Comparison of ENCODE assay signal across 8 cellular contexts in the genomic region with DNA sequence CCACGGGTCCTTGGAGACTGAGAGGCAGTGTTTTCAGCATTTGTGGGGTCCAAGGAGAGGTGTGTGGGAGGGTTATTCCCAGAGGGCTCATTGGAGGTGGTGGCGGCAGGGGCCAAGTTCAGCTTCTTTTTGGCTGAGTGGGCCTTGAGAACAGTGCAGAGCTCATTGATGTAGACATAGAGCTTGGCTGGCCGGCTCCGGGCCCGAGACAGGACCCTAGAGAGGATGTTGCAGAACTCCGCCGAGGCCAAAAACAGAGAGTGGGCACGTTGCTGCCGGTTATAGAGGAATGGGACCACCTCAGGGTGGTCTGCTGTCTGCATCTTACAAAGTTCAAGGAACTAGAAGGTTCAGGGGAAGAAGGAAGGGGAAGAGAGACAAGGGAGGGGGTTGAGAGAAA. TPM values are rescaled to one million over a fixed set of nuclear protein-coding genes. Genes with fewer than 3 reads are reported as not detected.
DNase-seq lines count a peak whose midpoint lies in the region; ATAC-seq, FAIRE-seq and TF ChIP-seq lines count a peak whose summit lies in the region.

No MANE protein-coding gene starts in this region.

- H2AFZ ChIP-seq in HepG2 (ENCODE audit: low read length): no peak overlapping the region

- ATAC-seq in activated T-helper 17 cell treated with anti-CD3 and anti-CD28 coated beads, Interleukin-2, amount 50 U/mL, for 72 hours (replicated peaks): no peak
- no peak for ATAC-seq in HepG2

- H3K4me1 Mint-ChIP-seq in activated naive CD4-positive, alpha-beta T cell treated with anti-CD3 and anti-CD28 coated beads for 36 hours (ENCODE audit: low read depth): peaks cover 63% of the 10 kb centered on the region
- peaks cover 51% of the 10 kb centered on the region for H3K4me1 Mint-ChIP-seq in activated T-helper 17 cell treated with anti-CD3 and anti-CD28 coated beads, Interleukin-2, amount 50 U/mL, for 72 hours

- WGBS in HepG2 (ENCODE audit: low lambda C conversion rate): 95% methylated on average over 9 of the region's 9 CpGs

- BruUV-seq in HepG2 (replicated peaks; lab: Mats Ljungman, UMichigan): no TSS peak

- POLR2A ChIA-PET in HepG2 (lab: Yijun Ruan, JAX): interaction anchor here (0.7 kb wide), 1 partner anchor 50 kb away, joined by 3 read pairs; the partner anchor contains the start of genes RPS18 and VPS52

- peak overlapping the region; percentile 70 for H3K4me3 Mint-ChIP-seq in activated naive CD4-positive, alpha-beta T cell treated with anti-CD3 and anti-CD28 coated beads for 36 hours
- H3K4me3 Mint-ChIP-seq in activated T-helper 17 cell treated with anti-CD3 and anti-CD28 coated beads, Interleukin-2, amount 50 U/mL, for 72 hours: peak overlapping the region; percentile 96

- peak overlapping the region; percentile 93 for H3K4me2 ChIP-seq in HepG2 (ENCODE audit: low read depth, low read length)

- H3K9me3 Mint-ChIP-seq in activated naive CD4-positive, alpha-beta T cell treated with anti-CD3 and anti-CD28 coated beads for 36 hours: no peaks in the 10 kb centered on the region
- H3K9me3 Mint-ChIP-seq in activated T-helper 17 cell treated with anti-CD3 and anti-CD28 coated beads, Interleukin-2, amount 50 U/mL, for 72 hours: no peaks in the 10 kb centered on the region

- peaks cover 27% of the 10 kb centered on the region for H3K36me3 Mint-ChIP-seq in activated naive CD4-positive, alpha-beta T cell treated with anti-CD3 and anti-CD28 coated beads for 36 hours (ENCODE audit: low read depth)
- peaks cover 57% of the 10 kb centered on the region for H3K36me3 Mint-ChIP-seq in activated T-helper 17 cell treated with anti-CD3 and anti-CD28 coated beads, Interleukin-2, amount 50 U/mL, for 72 hours (ENCODE audit: low read depth)

- no peak for TF ChIP-seq RAD21 in HepG2 (CRISPR knock-in tag; IDR thresholded peaks at IDR 0.05)

- H4K20me1 ChIP-seq in HepG2 (ENCODE audit: insufficient read depth, low read length): peaks cover 3% of the 10 kb centered on the region; the same call in 1 of the 2 replicates

- H3K4me1 ChIP-seq in HepG2 (ENCODE audit: insufficient read depth, low read length) (peaks cover 57% of the 10 kb centered on the region), tibial artery (peaks cover 0 to 58% (median 53%) of the 10 kb centered on the region in 4 donors)

- no peak for TF ChIP-seq CTCF in HepG2 (CRISPR knock-in tag; IDR thresholded peaks at IDR 0.05)
- TF ChIP-seq CTCF in tibial artery (IDR thresholded peaks at IDR 0.05): no peak

- no peak for FAIRE-seq in HepG2 (lab: Jason Lieb, UNC)

- peaks cover 5 to 31% of the 10 kb centered on the region in 2 experiments for H3K36me3 ChIP-seq in HepG2 (replicated peaks in 1 of 2; ENCODE audit: control insufficient read depth in 1 of 2, insufficient read depth in 2 of 2, low read length in 2 of 2)
- H3K36me3 ChIP-seq in tibial artery: peaks cover 14 to 33% (median 27%) of the 10 kb centered on the region in 3 donors

- H3K79me2 ChIP-seq in HepG2 (ENCODE audit: insufficient read depth, low read length): peaks cover 22% of the 10 kb centered on the region

- no peaks in the 10 kb centered on the region for H3K27me3 Mint-ChIP-seq in activated naive CD4-positive, alpha-beta T cell treated with anti-CD3 and anti-CD28 coated beads for 36 hours (ENCODE audit: low read depth)
- no peaks in the 10 kb centered on the region for H3K27me3 Mint-ChIP-seq in activated T-helper 17 cell treated with anti-CD3 and anti-CD28 coated beads, Interleukin-2, amount 50 U/mL, for 72 hours

- peak overlapping the region; percentile 84; the same call in 1 of the 2 replicates for H3K9ac ChIP-seq in HepG2 (ENCODE audit: insufficient read depth, low read depth, low read length)

- in situ Hi-C loops in HepG2 (cut with HindIII; ENCODE audit: extremely low pct_ligation_motif_present, low pct_unique_long_range_greater_than_20kb): no loop called here

- TF ChIP-seq EP300 in HepG2 (IDR thresholded peaks at IDR 0.05; ENCODE audit: low read depth in 2 of 2, low read length in 2 of 2): no peak
- TF ChIP-seq EP300 in HepG2 (CRISPR knock-in tag; IDR thresholded peaks at IDR 0.05; ENCODE audit: borderline replicate concordance): no peak

- H3K9me3 ChIP-seq in HepG2 (ENCODE audit: low read length) (no peaks in the 10 kb centered on the region), tibial artery (no peaks in the 10 kb centered on the region)

- intact Hi-C loops in activated naive CD4-positive, alpha-beta T cell treated with anti-CD3 and anti-CD28 coated beads for 36 hours (cut with micrococcal nuclease): no loop called here
- intact Hi-C loops in HepG2 (cut with micrococcal nuclease; ENCODE audit: unreplicated experiment) (no loop called here), tibial artery (cut with DNase I; ENCODE audit: low total_unique reads) (no loop called here)

- TF ChIP-seq POLR2A in HepG2 (IDR thresholded peaks at IDR 0.05; ENCODE audit: insufficient read depth in 1 of 2, low read depth in 2 of 2, low read length in 2 of 2): no peak

- DNase-seq in activated naive CD4-positive, alpha-beta T cell treated with anti-CD3 and anti-CD28 coated beads for 36 hours: no peak
- DNase-seq in activated naive CD4-positive, alpha-beta T cell treated with Interleukin-2 at 50 U/mL for 16 hours: no peak
- no peak for DNase-seq in HepG2 (ENCODE audit: low spot score)
- DNase-seq in tibial artery: no peak
- no peak for DNase-seq in stimulated activated CD4-positive, alpha-beta T cell treated with anti-CD3 and anti-CD28 coated beads, Interleukin-2, amount 100 ng/mL, for 24 hours
- DNase-seq in DMS79 (lab: John Stamatoyannopoulos, UW): no peak
- DNase-seq in stimulated activated CD4-positive, alpha-beta T cell treated with anti-CD3 and anti-CD28 coated beads, Interleukin-4, amount 100 ng/mL, for 24 hours: no peak

- H3K27me3 ChIP-seq in HepG2 (ENCODE audit: control insufficient read depth in 1 of 2, insufficient read depth in 2 of 2, low read length in 2 of 2): no peaks in the 10 kb centered on the region; a peak in 2 of 5 replicates
- H3K27me3 ChIP-seq in tibial artery: no peaks in the 10 kb centered on the region

- peak overlapping the region; percentile 98 for H3K27ac Mint-ChIP-seq in activated naive CD4-positive, alpha-beta T cell treated with anti-CD3 and anti-CD28 coated beads for 36 hours
- peak overlapping the region; percentile 97 for H3K27ac Mint-ChIP-seq in activated T-helper 17 cell treated with anti-CD3 and anti-CD28 coated beads, Interleukin-2, amount 50 U/mL, for 72 hours

- CTCF ChIA-PET in activated naive CD4-positive, alpha-beta T cell treated with anti-CD3 and anti-CD28 coated beads for 36 hours (lab: Charles Lee): interaction anchor here (1.0 kb wide), 1 partner anchor 70 kb away, joined by 3 read pairs; no protein-coding TSS in a partner anchor
- CTCF ChIA-PET in HepG2 (lab: Yijun Ruan, JAX; ENCODE audit: low intra/inter-chr PET ratio, low total read pairs): no interaction called here

- H3K4me3 ChIP-seq in HepG2 (replicated peaks in 1 of 3; ENCODE audit: insufficient read depth in 1 of 3, low read depth in 2 of 3, low read length in 3 of 3): no peak overlapping the region; a peak in 1 of 6 replicates
- peak overlapping the region in 1 of 2 donors; percentile 64 for H3K4me3 ChIP-seq in tibial artery

- H3K27ac ChIP-seq in HepG2 (ENCODE audit: extremely low read length, insufficient read depth, low read length) (no peak overlapping the region), tibial artery (peak overlapping the region; percentile 83 to 94)

RNA-seq across cellular contexts. Expression of gene DAXX, which starts 1.5 kb away (rescaled TPM):
- total RNA-seq in activated naive CD4-positive, alpha-beta T cell treated with anti-CD3 and anti-CD28 coated beads for 36 hours: 10 to 100 TPM; 48.1 to 55.1 TPM
- 10 to 100 TPM; 62.2 to 77.3 TPM for total RNA-seq in activated T-helper 17 cell treated with anti-CD3 and anti-CD28 coated beads, Interleukin-2, amount 50 U/mL, for 72 hours
- 48.9 and 49.4 TPM in 2 replicates for total RNA-seq in HepG2 (2016; rRNA removed; fragmentation: Illumina TruSeq; extraction: Trizol)
- 9.4 and 11.8 TPM in 2 replicates for total RNA-seq in HepG2 (2016; cell fraction: cytosol; rRNA removed; fragmentation: Illumina TruSeq; extraction: Trizol; ENCODE audit: low read depth)
- total RNA-seq in HepG2 (2016; cell fraction: insoluble cytoplasmic fraction; rRNA removed; fragmentation: Illumina TruSeq; extraction: Trizol): 39.5 and 51.1 TPM in 2 replicates
- 35.4 and 40.7 TPM in 2 replicates for total RNA-seq in HepG2 (2016; cell fraction: membrane; rRNA removed; fragmentation: Illumina TruSeq; extraction: Trizol)
- 28.1 and 35.0 TPM in 2 replicates for total RNA-seq in HepG2 (2016; cell fraction: nucleus; rRNA removed; fragmentation: Illumina TruSeq; extraction: Trizol)
- 21.5 and 21.8 TPM in 2 replicates for polyA plus RNA-seq in HepG2 (2011; rRNA removed)
- 8.9 and 9.8 TPM in 2 replicates for polyA plus RNA-seq in HepG2 (2011; cell fraction: cytosol; rRNA removed)
- polyA plus RNA-seq in HepG2 (2011; cell fraction: nucleus; rRNA removed): 37.6 and 42.8 TPM in 2 replicates
- polyA plus RNA-seq in HepG2 (2012): 28.0 and 40.6 TPM in 2 replicates
- polyA plus RNA-seq in HepG2 (2016; cell fraction: cytosol; fragmentation: Illumina TruSeq; extraction: Trizol; ENCODE audit: low read depth): 9.5 and 11.3 TPM in 2 replicates
- 46.2 and 62.5 TPM in 2 replicates for polyA plus RNA-seq in HepG2 (2016; cell fraction: insoluble cytoplasmic fraction; fragmentation: Illumina TruSeq; extraction: Trizol; ENCODE audit: low read depth)
- polyA plus RNA-seq in HepG2 (2016; cell fraction: membrane; fragmentation: Illumina TruSeq; extraction: Trizol; ENCODE audit: low read depth): 27.7 and 31.8 TPM in 2 replicates
- 75.8 and 76.6 TPM in 2 replicates for polyA plus RNA-seq in HepG2 (2016; cell fraction: nucleus; fragmentation: Illumina TruSeq; extraction: Trizol; ENCODE audit: insufficient read depth, low read depth)
- polyA minus RNA-seq in HepG2 (2011; rRNA and poly(A)+ RNA removed; ENCODE audit: low replicate concordance): 15.6 and 16.1 TPM in 2 replicates
- polyA minus RNA-seq in HepG2 (2011; cell fraction: cytosol; rRNA and poly(A)+ RNA removed): 7.0 and 9.3 TPM in 2 replicates
- polyA minus RNA-seq in HepG2 (2011; cell fraction: nucleus; rRNA and poly(A)+ RNA removed): 10.8 and 15.5 TPM in 2 replicates

RNA-seq across cellular contexts. Expression of gene ZBTB22, which starts 3.7 kb away (rescaled TPM):
- total RNA-seq in activated naive CD4-positive, alpha-beta T cell treated with anti-CD3 and anti-CD28 coated beads for 36 hours: 1 to 10 TPM; 8.8 to 9.0 TPM
- 10 to 100 TPM in 1 of 2 donors, 1 to 10 TPM in 1; 6.9 to 20.0 TPM for total RNA-seq in activated T-helper 17 cell treated with anti-CD3 and anti-CD28 coated beads, Interleukin-2, amount 50 U/mL, for 72 hours
- 6.6 and 8.0 TPM in 2 replicates for total RNA-seq in HepG2 (2016; rRNA removed; fragmentation: Illumina TruSeq; extraction: Trizol)
- 2.3 and 2.6 TPM in 2 replicates for total RNA-seq in HepG2 (2016; cell fraction: cytosol; rRNA removed; fragmentation: Illumina TruSeq; extraction: Trizol; ENCODE audit: low read depth)
- total RNA-seq in HepG2 (2016; cell fraction: insoluble cytoplasmic fraction; rRNA removed; fragmentation: Illumina TruSeq; extraction: Trizol): 5.5 and 8.7 TPM in 2 replicates
- total RNA-seq in HepG2 (2016; cell fraction: membrane; rRNA removed; fragmentation: Illumina TruSeq; extraction: Trizol): 7.1 and 7.2 TPM in 2 replicates
- 5.7 and 6.4 TPM in 2 replicates for total RNA-seq in HepG2 (2016; cell fraction: nucleus; rRNA removed; fragmentation: Illumina TruSeq; extraction: Trizol)
- 10.6 and 13.4 TPM in 2 replicates for polyA plus RNA-seq in HepG2 (2011; rRNA removed)
- 8.3 and 11.3 TPM in 2 replicates for polyA plus RNA-seq in HepG2 (2011; cell fraction: cytosol; rRNA removed)
- polyA plus RNA-seq in HepG2 (2011; cell fraction: nucleus; rRNA removed): 21.6 and 22.3 TPM in 2 replicates
- 7.0 and 7.7 TPM in 2 replicates for polyA plus RNA-seq in HepG2 (2012)
- 1.6 and 1.7 TPM in 2 replicates for polyA plus RNA-seq in HepG2 (2016; cell fraction: cytosol; fragmentation: Illumina TruSeq; extraction: Trizol; ENCODE audit: low read depth)
- 6.1 and 6.4 TPM in 2 replicates for polyA plus RNA-seq in HepG2 (2016; cell fraction: insoluble cytoplasmic fraction; fragmentation: Illumina TruSeq; extraction: Trizol; ENCODE audit: low read depth)
- 5.8 and 6.0 TPM in 2 replicates for polyA plus RNA-seq in HepG2 (2016; cell fraction: membrane; fragmentation: Illumina TruSeq; extraction: Trizol; ENCODE audit: low read depth)
- polyA plus RNA-seq in HepG2 (2016; cell fraction: nucleus; fragmentation: Illumina TruSeq; extraction: Trizol; ENCODE audit: insufficient read depth, low read depth): 12.9 TPM in 2 replicates
- polyA minus RNA-seq in HepG2 (2011; rRNA and poly(A)+ RNA removed; ENCODE audit: low replicate concordance): 17.5 and 28.0 TPM in 2 replicates
- 5.7 and 6.2 TPM in 2 replicates for polyA minus RNA-seq in HepG2 (2011; cell fraction: cytosol; rRNA and poly(A)+ RNA removed)
- polyA minus RNA-seq in HepG2 (2011; cell fraction: nucleus; rRNA and poly(A)+ RNA removed): 7.8 and 9.8 TPM in 2 replicates

RNA-seq across cellular contexts. Expression of gene TAPBP, which starts 7.3 kb away (rescaled TPM):
- total RNA-seq in activated naive CD4-positive, alpha-beta T cell treated with anti-CD3 and anti-CD28 coated beads for 36 hours: 100 to 1,000 TPM; 184 TPM
- total RNA-seq in activated T-helper 17 cell treated with anti-CD3 and anti-CD28 coated beads, Interleukin-2, amount 50 U/mL, for 72 hours: 100 to 1,000 TPM; 176 to 194 TPM
- total RNA-seq in HepG2 (2016; rRNA removed; fragmentation: Illumina TruSeq; extraction: Trizol): 16.4 and 32.3 TPM in 2 replicates
- total RNA-seq in HepG2 (2016; cell fraction: cytosol; rRNA removed; fragmentation: Illumina TruSeq; extraction: Trizol; ENCODE audit: low read depth): 3.4 and 4.1 TPM in 2 replicates
- total RNA-seq in HepG2 (2016; cell fraction: insoluble cytoplasmic fraction; rRNA removed; fragmentation: Illumina TruSeq; extraction: Trizol): 13.6 and 35.0 TPM in 2 replicates
- total RNA-seq in HepG2 (2016; cell fraction: membrane; rRNA removed; fragmentation: Illumina TruSeq; extraction: Trizol): 11.4 and 11.8 TPM in 2 replicates
- total RNA-seq in HepG2 (2016; cell fraction: nucleus; rRNA removed; fragmentation: Illumina TruSeq; extraction: Trizol): 44.6 and 52.1 TPM in 2 replicates
- polyA plus RNA-seq in HepG2 (2011; rRNA removed): 27.4 and 34.1 TPM in 2 replicates
- 14.8 and 18.3 TPM in 2 replicates for polyA plus RNA-seq in HepG2 (2011; cell fraction: cytosol; rRNA removed)
- polyA plus RNA-seq in HepG2 (2011; cell fraction: nucleus; rRNA removed): 62.2 and 64.2 TPM in 2 replicates
- polyA plus RNA-seq in HepG2 (2012): 21.4 and 27.7 TPM in 2 replicates
- 3.1 and 3.4 TPM in 2 replicates for polyA plus RNA-seq in HepG2 (2016; cell fraction: cytosol; fragmentation: Illumina TruSeq; extraction: Trizol; ENCODE audit: low read depth)
- polyA plus RNA-seq in HepG2 (2016; cell fraction: insoluble cytoplasmic fraction; fragmentation: Illumina TruSeq; extraction: Trizol; ENCODE audit: low read depth): 15.2 and 22.3 TPM in 2 replicates
- polyA plus RNA-seq in HepG2 (2016; cell fraction: membrane; fragmentation: Illumina TruSeq; extraction: Trizol; ENCODE audit: low read depth): 9.3 and 9.6 TPM in 2 replicates
- polyA plus RNA-seq in HepG2 (2016; cell fraction: nucleus; fragmentation: Illumina TruSeq; extraction: Trizol; ENCODE audit: insufficient read depth, low read depth): 88.3 and 92.5 TPM in 2 replicates
- polyA minus RNA-seq in HepG2 (2011; rRNA and poly(A)+ RNA removed; ENCODE audit: low replicate concordance): 44.2 and 51.1 TPM in 2 replicates
- polyA minus RNA-seq in HepG2 (2011; cell fraction: cytosol; rRNA and poly(A)+ RNA removed): 23.7 and 33.9 TPM in 2 replicates
- 18.7 and 22.5 TPM in 2 replicates for polyA minus RNA-seq in HepG2 (2011; cell fraction: nucleus; rRNA and poly(A)+ RNA removed)

RNA-seq across cellular contexts. Expression of gene RGL2, which starts 22.5 kb away (rescaled TPM):
- total RNA-seq in activated naive CD4-positive, alpha-beta T cell treated with anti-CD3 and anti-CD28 coated beads for 36 hours: 10 to 100 TPM; 23.8 to 27.8 TPM
- total RNA-seq in activated T-helper 17 cell treated with anti-CD3 and anti-CD28 coated beads, Interleukin-2, amount 50 U/mL, for 72 hours: 10 to 100 TPM; 37.7 to 73.4 TPM
- 16.5 and 22.9 TPM in 2 replicates for total RNA-seq in HepG2 (2016; rRNA removed; fragmentation: Illumina TruSeq; extraction: Trizol)
- 5.6 and 5.8 TPM in 2 replicates for total RNA-seq in HepG2 (2016; cell fraction: cytosol; rRNA removed; fragmentation: Illumina TruSeq; extraction: Trizol; ENCODE audit: low read depth)
- 14.4 and 22.0 TPM in 2 replicates for total RNA-seq in HepG2 (2016; cell fraction: insoluble cytoplasmic fraction; rRNA removed; fragmentation: Illumina TruSeq; extraction: Trizol)
- 14.1 and 14.8 TPM in 2 replicates for total RNA-seq in HepG2 (2016; cell fraction: membrane; rRNA removed; fragmentation: Illumina TruSeq; extraction: Trizol)
- 21.1 and 24.8 TPM in 2 replicates for total RNA-seq in HepG2 (2016; cell fraction: nucleus; rRNA removed; fragmentation: Illumina TruSeq; extraction: Trizol)
- polyA plus RNA-seq in HepG2 (2011; rRNA removed): 47.4 and 55.8 TPM in 2 replicates
- 24.1 and 32.5 TPM in 2 replicates for polyA plus RNA-seq in HepG2 (2011; cell fraction: cytosol; rRNA removed)
- polyA plus RNA-seq in HepG2 (2011; cell fraction: nucleus; rRNA removed): 260 and 280 TPM in 2 replicates
- 33.1 and 35.4 TPM in 2 replicates for polyA plus RNA-seq in HepG2 (2012)
- polyA plus RNA-seq in HepG2 (2016; cell fraction: cytosol; fragmentation: Illumina TruSeq; extraction: Trizol; ENCODE audit: low read depth): 4.2 and 4.6 TPM in 2 replicates
- 12.1 and 14.6 TPM in 2 replicates for polyA plus RNA-seq in HepG2 (2016; cell fraction: insoluble cytoplasmic fraction; fragmentation: Illumina TruSeq; extraction: Trizol; ENCODE audit: low read depth)
- polyA plus RNA-seq in HepG2 (2016; cell fraction: membrane; fragmentation: Illumina TruSeq; extraction: Trizol; ENCODE audit: low read depth): 9.4 and 10.4 TPM in 2 replicates
- polyA plus RNA-seq in HepG2 (2016; cell fraction: nucleus; fragmentation: Illumina TruSeq; extraction: Trizol; ENCODE audit: insufficient read depth, low read depth): 53.5 and 54.5 TPM in 2 replicates
- polyA minus RNA-seq in HepG2 (2011; rRNA and poly(A)+ RNA removed; ENCODE audit: low replicate concordance): 47.5 and 84.0 TPM in 2 replicates
- 16.0 and 18.0 TPM in 2 replicates for polyA minus RNA-seq in HepG2 (2011; cell fraction: cytosol; rRNA and poly(A)+ RNA removed)
- polyA minus RNA-seq in HepG2 (2011; cell fraction: nucleus; rRNA and poly(A)+ RNA removed): 45.7 and 51.1 TPM in 2 replicates

RNA-seq across cellular contexts. Expression of gene PFDN6, which starts 31.8 kb away (rescaled TPM):
- total RNA-seq in activated naive CD4-positive, alpha-beta T cell treated with anti-CD3 and anti-CD28 coated beads for 36 hours: 10 to 100 TPM; 67.9 to 81.3 TPM
- 10 to 100 TPM; 57.9 to 81.2 TPM for total RNA-seq in activated T-helper 17 cell treated with anti-CD3 and anti-CD28 coated beads, Interleukin-2, amount 50 U/mL, for 72 hours
- total RNA-seq in HepG2 (2016; rRNA removed; fragmentation: Illumina TruSeq; extraction: Trizol): 87.0 and 118 TPM in 2 replicates
- 21.9 and 25.1 TPM in 2 replicates for total RNA-seq in HepG2 (2016; cell fraction: cytosol; rRNA removed; fragmentation: Illumina TruSeq; extraction: Trizol; ENCODE audit: low read depth)
- 97.0 and 123 TPM in 2 replicates for total RNA-seq in HepG2 (2016; cell fraction: insoluble cytoplasmic fraction; rRNA removed; fragmentation: Illumina TruSeq; extraction: Trizol)
- 19.5 and 24.7 TPM in 2 replicates for total RNA-seq in HepG2 (2016; cell fraction: membrane; rRNA removed; fragmentation: Illumina TruSeq; extraction: Trizol)
- total RNA-seq in HepG2 (2016; cell fraction: nucleus; rRNA removed; fragmentation: Illumina TruSeq; extraction: Trizol): 35.5 and 41.4 TPM in 2 replicates
- polyA plus RNA-seq in HepG2 (2011; rRNA removed): 75.5 and 92.2 TPM in 2 replicates
- 41.4 and 48.4 TPM in 2 replicates for polyA plus RNA-seq in HepG2 (2011; cell fraction: cytosol; rRNA removed)
- 65.1 and 96.7 TPM in 2 replicates for polyA plus RNA-seq in HepG2 (2011; cell fraction: nucleus; rRNA removed)
- 78.6 and 94.5 TPM in 2 replicates for polyA plus RNA-seq in HepG2 (2012)
- 20.6 and 21.5 TPM in 2 replicates for polyA plus RNA-seq in HepG2 (2016; cell fraction: cytosol; fragmentation: Illumina TruSeq; extraction: Trizol; ENCODE audit: low read depth)
- polyA plus RNA-seq in HepG2 (2016; cell fraction: insoluble cytoplasmic fraction; fragmentation: Illumina TruSeq; extraction: Trizol; ENCODE audit: low read depth): 142 and 148 TPM in 2 replicates
- 20.0 and 22.3 TPM in 2 replicates for polyA plus RNA-seq in HepG2 (2016; cell fraction: membrane; fragmentation: Illumina TruSeq; extraction: Trizol; ENCODE audit: low read depth)
- polyA plus RNA-seq in HepG2 (2016; cell fraction: nucleus; fragmentation: Illumina TruSeq; extraction: Trizol; ENCODE audit: insufficient read depth, low read depth): 80.0 and 80.7 TPM in 2 replicates
- 11.7 and 27.1 TPM in 2 replicates for polyA minus RNA-seq in HepG2 (2011; rRNA and poly(A)+ RNA removed; ENCODE audit: low replicate concordance)
- 14.2 and 19.7 TPM in 2 replicates for polyA minus RNA-seq in HepG2 (2011; cell fraction: cytosol; rRNA and poly(A)+ RNA removed)
- 28.1 and 34.1 TPM in 2 replicates for polyA minus RNA-seq in HepG2 (2011; cell fraction: nucleus; rRNA and poly(A)+ RNA removed)
